ENCODE assay signal across 9 cellular contexts in the genomic region with DNA sequence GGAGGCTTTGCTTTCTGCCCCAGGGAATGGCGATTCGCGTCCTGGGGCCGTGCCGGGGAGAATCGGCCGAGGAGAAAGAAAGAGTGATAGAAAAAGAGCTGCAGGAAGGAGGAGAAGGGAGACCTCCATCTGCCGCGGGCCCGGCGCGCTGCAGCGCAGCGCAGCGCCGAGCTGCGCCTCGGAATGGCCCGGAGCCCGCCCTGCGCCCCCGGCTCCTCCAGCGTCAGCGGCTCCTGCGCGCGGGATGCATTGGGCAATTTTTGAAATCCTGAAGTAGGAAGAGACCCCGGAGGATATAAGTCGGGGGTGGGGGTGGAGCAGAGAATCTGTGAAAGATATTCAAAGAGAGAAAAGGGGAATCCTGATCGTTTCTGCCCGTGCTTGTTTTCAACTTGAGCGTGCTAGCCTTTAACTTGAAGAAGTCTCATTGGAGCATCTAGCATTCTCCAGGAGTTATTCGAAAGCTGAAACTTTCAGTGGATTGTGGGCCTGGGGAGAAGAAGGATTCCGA. TPM values are rescaled to one million over a fixed set of nuclear protein-coding genes. Genes with fewer than 3 reads are reported as not detected.
DNase-seq lines count a peak whose midpoint lies in the region; ATAC-seq and TF ChIP-seq lines count a peak whose summit lies in the region.
"Had no signal": no experiment of that assay in that cellular context is flagged by ENCODE, and none has a peak within 500 bp of the region (broad histone marks: within the 10 kb centered on the region; RNA-seq: fewer than 3 reads in every experiment).

No MANE protein-coding gene starts in this region.

- TF ChIP-seq CTCF in fibroblast of the aortic adventitia (IDR thresholded peaks at IDR 0.05; ENCODE audit: insufficient read depth, low read length), result no peak
- no peak for TF ChIP-seq CTCF in natural killer cell (IDR thresholded peaks at IDR 0.05)

- DNase-seq in NCI-H82 (lab: John Stamatoyannopoulos, UW) (peak; percentile 66), NCI-H82 treated with DMSO at 0.1 percent for 48 hours (lab: John Stamatoyannopoulos, UW; ENCODE audit: unreplicated experiment) (no peak), fibroblast of the aortic adventitia (ENCODE audit: low read depth) (peak; percentile 59), natural killer cell (no peak), OCI-M2 (lab: John Stamatoyannopoulos, UW; ENCODE audit: unreplicated experiment) (no peak), 8988T (no peak)
- DNase-seq in T-helper 2 cell treated with Interferon-gamma antibody and Interleukin-4, amounts not matched to agents 5 μg/mL and 100 μg/mL, for 36 hours (ENCODE audit: low spot score), result no peak
- DNase-seq in activated CD4-positive, alpha-beta T cell treated with anti-CD3 and anti-CD28 coated beads for 1 hour, result no peak

- peaks cover 49% of the 10 kb centered on the region for H3K27me3 Mint-ChIP-seq in T-helper 2 cell treated with Interferon-gamma antibody and Interleukin-4, amounts not matched to agents 5 μg/mL and 100 μg/mL, for 36 hours (ENCODE audit: low read depth)
- H3K27me3 Mint-ChIP-seq in natural killer cell (ENCODE audit: low read depth in 2 of 2), result peaks cover 48 to 63% of the 10 kb centered on the region in 2 donors

- H3K4me3 ChIP-seq in fibroblast of the aortic adventitia (ENCODE audit: low read depth, low read length), result peak overlapping the region; percentile 72

- no peaks in the 10 kb centered on the region for H3K9me3 Mint-ChIP-seq in T-helper 2 cell treated with Interferon-gamma antibody and Interleukin-4, amounts not matched to agents 5 μg/mL and 100 μg/mL, for 36 hours
- no peaks in the 10 kb centered on the region for H3K9me3 Mint-ChIP-seq in natural killer cell

- ATAC-seq in natural killer cell, result peak in 1 of 3 donors; percentile 47

- H3K4me3 Mint-ChIP-seq in T-helper 2 cell treated with Interferon-gamma antibody and Interleukin-4, amounts not matched to agents 5 μg/mL and 100 μg/mL, for 36 hours, result peak overlapping the region; percentile 34
- peak overlapping the region; percentile 81 for H3K4me3 Mint-ChIP-seq in natural killer cell

- intact Hi-C loops in natural killer cell (cut with micrococcal nuclease), result no loop called here

- H3K36me3 Mint-ChIP-seq in T-helper 2 cell treated with Interferon-gamma antibody and Interleukin-4, amounts not matched to agents 5 μg/mL and 100 μg/mL, for 36 hours (ENCODE audit: low read depth), result no peaks in the 10 kb centered on the region
- no peaks in the 10 kb centered on the region for H3K36me3 Mint-ChIP-seq in natural killer cell

- H3K27ac Mint-ChIP-seq in T-helper 2 cell treated with Interferon-gamma antibody and Interleukin-4, amounts not matched to agents 5 μg/mL and 100 μg/mL, for 36 hours, result no peak overlapping the region
- H3K27ac Mint-ChIP-seq in natural killer cell, result no peak overlapping the region

- no peaks in the 10 kb centered on the region for H3K4me1 Mint-ChIP-seq in T-helper 2 cell treated with Interferon-gamma antibody and Interleukin-4, amounts not matched to agents 5 μg/mL and 100 μg/mL, for 36 hours (ENCODE audit: low read depth)
- H3K4me1 Mint-ChIP-seq in natural killer cell, result peaks cover 11 to 27% of the 10 kb centered on the region in 2 donors

RNA-seq across cellular contexts. Expression of a gene that starts 0.4 kb away (rescaled TPM):
- 16.2 and 17.2 TPM in 2 replicates for total RNA-seq in fibroblast of the aortic adventitia (ENCODE audit: low replicate concordance)
- under 1 TPM; 0.20 to 0.28 (median 0.27) TPM for total RNA-seq in natural killer cell
- total RNA-seq: T-helper 2 cell treated with Interferon-gamma antibody and Interleukin-4, amounts not matched to agents 100 ng/mL and 5 ng/mL, for 36 hours had no signal

Comparison
In these comparisons a context has a peak if more than half of its experiments do, and no peak if none do; other contexts are left out.
1. DNase-seq: peak in NCI-H82 (single experiment) and fibroblast of the aortic adventitia (single experiment); none in NCI-H82 treated with DMSO at 0.1 percent for 48 hours (single experiment), T-helper 2 cell treated with Interferon-gamma antibody and Interleukin-4, amounts not matched to agents 5 μg/mL and 100 μg/mL, for 36 hours (single experiment), natural killer cell (single experiment), OCI-M2 (single experiment), activated CD4-positive, alpha-beta T cell treated with anti-CD3 and anti-CD28 coated beads for 1 hour (single experiment) and 8988T (single experiment).
2. RNA of a gene that starts 0.4 kb away (total RNA-seq): 16.2 to 17.2 TPM in fibroblast of the aortic adventitia; 0.20 to 0.28 TPM in natural killer cell; every median in the first group is over 10 times any median in the second.